ENCODE assay signal across 1 cellular context in genomic region chr5:120771181-120771580, GRCh38.
TF ChIP-seq lines count a peak whose summit lies in the region.

No MANE protein-coding gene starts in this region.

TF ChIP-seq in GM23338, 12 proteins besides CTCF, POLR2A, EP300 and RAD21 (continued from another document):
- TF ChIP-seq REST (IDR thresholded peaks at IDR 0.05; ENCODE audit: unreplicated experiment) (no peak), CREB1 (CRISPR knock-in tag; IDR thresholded peaks at IDR 0.05; ENCODE audit: low read depth) (no peak), EZH2 (IDR thresholded peaks at IDR 0.05; ENCODE audit: low read depth, unreplicated experiment) (no peak), NANOG (IDR thresholded peaks at IDR 0.05; ENCODE audit: borderline replicate concordance) (no peak), EZH2phosphoT487 (IDR thresholded peaks at IDR 0.05; ENCODE audit: unreplicated experiment) (no peak), POLR2AphosphoS5 (IDR thresholded peaks at IDR 0.05; ENCODE audit: low read depth) (no peak)
